In the genomic region with DNA sequence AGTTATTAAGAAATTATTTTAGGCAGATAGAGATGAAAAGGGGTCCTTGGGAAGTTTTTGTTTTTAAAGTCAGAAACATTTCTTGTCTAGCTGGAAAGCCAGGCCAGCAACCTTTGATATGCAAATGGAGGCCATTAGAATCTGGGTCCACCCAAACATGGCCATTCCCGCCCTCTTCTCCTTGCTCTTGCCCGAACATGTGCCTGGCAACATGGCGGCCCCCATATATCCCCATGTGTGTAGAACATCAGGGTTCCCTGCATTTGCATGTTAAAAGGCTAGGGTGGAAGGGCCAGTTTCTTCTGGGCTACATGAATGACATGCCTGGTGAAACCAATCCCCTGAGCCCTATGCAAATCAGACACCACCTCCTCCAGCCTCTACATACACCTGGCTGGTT, we compare ENCODE assay signal across 1 cellular context.
TF ChIP-seq lines count a peak whose summit lies in the region.

No MANE protein-coding gene starts in this region.

TF ChIP-seq in GM23338, 12 proteins besides CTCF, POLR2A, EP300 and RAD21 (continued from another document):
- TF ChIP-seq, protein P1, sequence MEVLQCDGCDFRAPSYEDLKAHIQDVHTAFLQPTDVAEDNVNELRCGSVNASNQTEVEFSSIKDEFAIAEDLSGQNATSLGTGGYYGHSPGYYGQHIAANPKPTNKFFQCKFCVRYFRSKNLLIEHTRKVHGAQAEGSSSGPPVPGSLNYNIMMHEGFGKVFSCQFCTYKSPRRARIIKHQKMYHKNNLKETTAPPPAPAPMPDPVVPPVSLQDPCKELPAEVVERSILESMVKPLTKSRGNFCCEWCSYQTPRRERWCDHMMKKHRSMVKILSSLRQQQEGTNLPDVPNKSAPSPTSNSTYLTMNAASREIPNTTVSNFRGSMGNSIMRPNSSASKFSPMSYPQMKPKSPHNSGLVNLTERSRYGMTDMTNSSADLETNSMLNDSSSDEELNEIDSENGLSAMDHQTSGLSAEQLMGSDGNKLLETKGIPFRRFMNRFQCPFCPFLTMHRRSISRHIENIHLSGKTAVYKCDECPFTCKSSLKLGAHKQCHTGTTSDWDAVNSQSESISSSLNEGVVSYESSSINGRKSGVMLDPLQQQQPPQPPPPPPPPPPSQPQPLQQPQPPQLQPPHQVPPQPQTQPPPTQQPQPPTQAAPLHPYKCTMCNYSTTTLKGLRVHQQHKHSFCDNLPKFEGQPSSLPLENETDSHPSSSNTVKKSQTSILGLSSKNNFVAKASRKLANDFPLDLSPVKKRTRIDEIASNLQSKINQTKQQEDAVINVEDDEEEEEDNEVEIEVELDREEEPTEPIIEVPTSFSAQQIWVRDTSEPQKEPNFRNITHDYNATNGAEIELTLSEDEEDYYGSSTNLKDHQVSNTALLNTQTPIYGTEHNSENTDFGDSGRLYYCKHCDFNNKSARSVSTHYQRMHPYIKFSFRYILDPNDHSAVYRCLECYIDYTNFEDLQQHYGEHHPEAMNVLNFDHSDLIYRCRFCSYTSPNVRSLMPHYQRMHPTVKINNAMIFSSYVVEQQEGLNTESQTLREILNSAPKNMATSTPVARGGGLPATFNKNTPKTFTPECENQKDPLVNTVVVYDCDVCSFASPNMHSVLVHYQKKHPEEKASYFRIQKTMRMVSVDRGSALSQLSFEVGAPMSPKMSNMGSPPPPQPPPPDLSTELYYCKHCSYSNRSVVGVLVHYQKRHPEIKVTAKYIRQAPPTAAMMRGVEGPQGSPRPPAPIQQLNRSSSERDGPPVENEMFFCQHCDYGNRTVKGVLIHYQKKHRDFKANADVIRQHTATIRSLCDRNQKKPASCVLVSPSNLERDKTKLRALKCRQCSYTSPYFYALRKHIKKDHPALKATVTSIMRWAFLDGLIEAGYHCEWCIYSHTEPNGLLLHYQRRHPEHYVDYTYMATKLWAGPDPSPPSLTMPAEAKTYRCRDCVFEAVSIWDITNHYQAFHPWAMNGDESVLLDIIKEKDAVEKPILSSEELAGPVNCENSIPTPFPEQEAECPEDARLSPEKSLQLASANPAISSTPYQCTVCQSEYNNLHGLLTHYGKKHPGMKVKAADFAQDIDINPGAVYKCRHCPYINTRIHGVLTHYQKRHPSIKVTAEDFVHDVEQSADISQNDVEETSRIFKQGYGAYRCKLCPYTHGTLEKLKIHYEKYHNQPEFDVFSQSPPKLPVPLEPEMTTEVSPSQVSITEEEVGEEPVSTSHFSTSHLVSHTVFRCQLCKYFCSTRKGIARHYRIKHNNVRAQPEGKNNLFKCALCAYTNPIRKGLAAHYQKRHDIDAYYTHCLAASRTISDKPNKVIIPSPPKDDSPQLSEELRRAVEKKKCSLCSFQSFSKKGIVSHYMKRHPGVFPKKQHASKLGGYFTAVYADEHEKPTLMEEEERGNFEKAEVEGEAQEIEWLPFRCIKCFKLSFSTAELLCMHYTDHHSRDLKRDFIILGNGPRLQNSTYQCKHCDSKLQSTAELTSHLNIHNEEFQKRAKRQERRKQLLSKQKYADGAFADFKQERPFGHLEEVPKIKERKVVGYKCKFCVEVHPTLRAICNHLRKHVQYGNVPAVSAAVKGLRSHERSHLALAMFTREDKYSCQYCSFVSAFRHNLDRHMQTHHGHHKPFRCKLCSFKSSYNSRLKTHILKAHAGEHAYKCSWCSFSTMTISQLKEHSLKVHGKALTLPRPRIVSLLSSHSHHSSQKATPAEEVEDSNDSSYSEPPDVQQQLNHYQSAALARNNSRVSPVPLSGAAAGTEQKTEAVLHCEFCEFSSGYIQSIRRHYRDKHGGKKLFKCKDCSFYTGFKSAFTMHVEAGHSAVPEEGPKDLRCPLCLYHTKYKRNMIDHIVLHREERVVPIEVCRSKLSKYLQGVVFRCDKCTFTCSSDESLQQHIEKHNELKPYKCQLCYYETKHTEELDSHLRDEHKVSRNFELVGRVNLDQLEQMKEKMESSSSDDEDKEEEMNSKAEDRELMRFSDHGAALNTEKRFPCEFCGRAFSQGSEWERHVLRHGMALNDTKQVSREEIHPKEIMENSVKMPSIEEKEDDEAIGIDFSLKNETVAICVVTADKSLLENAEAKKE (CRISPR knock-in tag; IDR thresholded peaks at IDR 0.05): no peak
- TF ChIP-seq STAT1 (IDR thresholded peaks at IDR 0.05; ENCODE audit: unreplicated experiment): no peak
- TF ChIP-seq ZNF331 (CRISPR knock-in tag; IDR thresholded peaks at IDR 0.05; ENCODE audit: low read depth): no peak
- no peak for TF ChIP-seq EZH2 (IDR thresholded peaks at IDR 0.05; ENCODE audit: low read depth, unreplicated experiment)
